In genomic region chr1:28508435-28508754, GRCh38 we compare ENCODE assay signal across 9 cellular contexts. TPM values are rescaled to one million over a fixed set of nuclear protein-coding genes. Genes with fewer than 3 reads are reported as not detected.
DNase-seq lines count a peak whose midpoint lies in the region; ATAC-seq, FAIRE-seq and TF ChIP-seq lines count a peak whose summit lies in the region.
"Had no signal": no experiment of that assay in that cellular context is flagged by ENCODE, and none has a peak within 500 bp of the region (broad histone marks: within the 10 kb centered on the region; RNA-seq: fewer than 3 reads in every experiment).

No MANE protein-coding gene starts in this region.

- H3K9me3 ChIP-seq in SJSA1 (replicated peaks) = peaks cover 13% of the 10 kb centered on the region
- H3K9me3 ChIP-seq in small intestine (ENCODE audit: control insufficient read depth, low read depth) = no peaks in the 10 kb centered on the region

- H3K27me3 ChIP-seq in SJSA1 (replicated peaks) = peaks cover 22% of the 10 kb centered on the region
- H3K27me3 ChIP-seq in small intestine (ENCODE audit: control insufficient read depth in 2 of 2, insufficient read depth in 2 of 2, low read length in 2 of 2) = no peaks in the 10 kb centered on the region

- no peak for ATAC-seq in GM18505 (IDR thresholded peaks at IDR 0.05; ENCODE audit: unreplicated experiment)
- ATAC-seq in HG02870 (IDR thresholded peaks at IDR 0.05; ENCODE audit: unreplicated experiment) = no peak
- ATAC-seq in omental fat pad (ENCODE audit: low FRiP score) = no peak

- FAIRE-seq in small intestine (lab: Jason Lieb, UNC) = no peak
- FAIRE-seq: TTC549 had no signal

- H3K4me3 ChIP-seq in SJSA1 = peak overlapping the region; percentile 60
- peak overlapping the region; percentile 4 to 31 for H3K4me3 ChIP-seq in small intestine (ENCODE audit: low read depth in 1 of 2, low read length in 2 of 2)

- H3K27ac ChIP-seq in SJSA1 = peak overlapping the region; percentile 84
- peak overlapping the region; percentile 98 for H3K27ac ChIP-seq in epithelial cell of prostate
- H3K27ac ChIP-seq in small intestine (ENCODE audit: low read depth in 1 of 2, low read length in 1 of 2) = peak overlapping the region in 1 of 2 donors; percentile 84

- H3K36me3 ChIP-seq in SJSA1 (peaks cover 72% of the 10 kb centered on the region), small intestine (ENCODE audit: control insufficient read depth in 2 of 2, insufficient read depth in 2 of 2, low read length in 2 of 2) (peaks cover 8 to 18% of the 10 kb centered on the region in 2 donors)

- TF ChIP-seq POLR2A in GM18505 (IDR thresholded peaks at IDR 0.05; ENCODE audit: borderline replicate concordance, extremely low read depth, insufficient read depth, insufficient read length) = peak; percentile 64

- 20 to 29% (median 21%) methylated on average over 5 of the region's 5 CpGs for WGBS in small intestine, 3 donors

- DNase-seq in SJSA1 (ENCODE audit: low read depth in 1 of 2, low spot score in 2 of 2) (no peak), epithelial cell of prostate (ENCODE audit: low read depth, low spot score) (no peak), small intestine (no peak), DMS79 (lab: John Stamatoyannopoulos, UW) (no peak), SHP77 (lab: John Stamatoyannopoulos, UW) (no peak), omental fat pad (ENCODE audit: low spot score) (no peak)

- peaks cover 37% of the 10 kb centered on the region for H3K4me1 ChIP-seq in SJSA1 (replicated peaks)
- H3K4me1 ChIP-seq in small intestine (ENCODE audit: control insufficient read depth in 2 of 2, insufficient read depth in 1 of 2, low read depth in 1 of 2, low read length in 1 of 2) = peaks cover 0 to 17% of the 10 kb centered on the region in 2 donors

- no peak for TF ChIP-seq CTCF in omental fat pad (IDR thresholded peaks at IDR 0.05)

RNA-seq across cellular contexts. Expression of gene RCC1, which starts 2.6 kb away (rescaled TPM):
- 52.7 and 64.3 TPM in 2 replicates for total RNA-seq in SJSA1 (2014; rRNA removed; shearing (Covaris generic))
- polyA plus RNA-seq in small intestine = 10 to 100 TPM; 31.1 to 69.5 (median 33.3) TPM
- 10 to 100 TPM; 15.3 to 32.9 (median 22.1) TPM for total RNA-seq in omental fat pad

RNA-seq across cellular contexts. Expression of gene TRNAU1AP, which starts 44.5 kb away (rescaled TPM):
- total RNA-seq in SJSA1 (2014; rRNA removed; shearing (Covaris generic)) = 17.4 and 26.1 TPM in 2 replicates
- polyA plus RNA-seq in small intestine = 10 to 100 TPM; 16.3 to 25.9 (median 25.5) TPM
- 10 to 100 TPM; 14.8 to 26.8 (median 21.9) TPM for total RNA-seq in omental fat pad
